In the genomic region with DNA sequence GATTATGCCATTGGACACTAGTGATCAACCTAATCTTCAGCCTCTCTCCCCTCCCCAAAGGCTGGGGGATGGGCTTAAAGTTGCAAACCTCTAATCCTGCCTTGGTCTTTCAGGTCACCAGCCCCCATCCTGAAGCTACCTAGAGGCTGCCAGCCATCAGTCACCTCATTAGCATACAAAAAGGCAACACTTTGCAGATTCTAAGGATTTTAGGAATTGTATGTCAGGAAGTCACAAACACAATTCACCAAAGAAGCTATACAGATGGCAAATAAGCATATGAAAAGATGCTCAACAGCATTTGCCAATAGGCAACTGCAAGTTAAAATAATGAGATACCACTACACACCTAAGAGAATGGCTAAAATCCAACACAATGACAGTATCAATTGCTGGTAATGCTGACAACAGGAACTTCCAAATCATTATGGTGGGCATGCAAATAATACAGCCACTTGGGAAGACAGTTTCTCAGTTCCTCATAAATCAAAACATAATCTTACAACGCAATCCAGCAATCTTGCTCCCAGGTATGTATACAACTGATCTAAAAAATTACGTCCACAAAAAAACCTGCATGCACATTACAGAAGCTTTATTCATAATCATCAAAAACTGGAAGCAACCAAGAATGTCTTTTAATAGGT, we compare ENCODE assay signal across 1 cellular context.
TF ChIP-seq lines count a peak whose summit lies in the region.

No MANE protein-coding gene starts in this region.

TF ChIP-seq in SK-N-SH treated with all-trans-retinoic acid at 6 μM for 48 hours, 23 proteins besides CTCF, POLR2A, EP300 and RAD21:
- TF ChIP-seq ZC3H10 (CRISPR knock-in tag; IDR thresholded peaks at IDR 0.05): no peak
- TF ChIP-seq, protein P1, sequence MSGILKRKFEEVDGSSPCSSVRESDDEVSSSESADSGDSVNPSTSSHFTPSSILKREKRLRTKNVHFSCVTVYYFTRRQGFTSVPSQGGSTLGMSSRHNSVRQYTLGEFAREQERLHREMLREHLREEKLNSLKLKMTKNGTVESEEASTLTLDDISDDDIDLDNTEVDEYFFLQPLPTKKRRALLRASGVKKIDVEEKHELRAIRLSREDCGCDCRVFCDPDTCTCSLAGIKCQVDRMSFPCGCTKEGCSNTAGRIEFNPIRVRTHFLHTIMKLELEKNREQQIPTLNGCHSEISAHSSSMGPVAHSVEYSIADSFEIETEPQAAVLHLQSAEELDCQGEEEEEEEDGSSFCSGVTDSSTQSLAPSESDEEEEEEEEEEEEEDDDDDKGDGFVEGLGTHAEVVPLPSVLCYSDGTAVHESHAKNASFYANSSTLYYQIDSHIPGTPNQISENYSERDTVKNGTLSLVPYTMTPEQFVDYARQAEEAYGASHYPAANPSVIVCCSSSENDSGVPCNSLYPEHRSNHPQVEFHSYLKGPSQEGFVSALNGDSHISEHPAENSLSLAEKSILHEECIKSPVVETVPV (CRISPR knock-in tag; IDR thresholded peaks at IDR 0.05): no peak
- TF ChIP-seq OSR1 (CRISPR knock-in tag; IDR thresholded peaks at IDR 0.05): no peak
- no peak for TF ChIP-seq SNAI2 (CRISPR knock-in tag; IDR thresholded peaks at IDR 0.05)
- no peak for TF ChIP-seq TCF4 (CRISPR knock-in tag; IDR thresholded peaks at IDR 0.05; ENCODE audit: borderline replicate concordance)
- TF ChIP-seq ESRRG (CRISPR knock-in tag; IDR thresholded peaks at IDR 0.05): no peak
TF ChIP-seq in SK-N-SH treated with all-trans-retinoic acid at 6 μM for 48 hours: peak in this region for 0.
